ENCODE assay signal across 10 cellular contexts in the genomic region with DNA sequence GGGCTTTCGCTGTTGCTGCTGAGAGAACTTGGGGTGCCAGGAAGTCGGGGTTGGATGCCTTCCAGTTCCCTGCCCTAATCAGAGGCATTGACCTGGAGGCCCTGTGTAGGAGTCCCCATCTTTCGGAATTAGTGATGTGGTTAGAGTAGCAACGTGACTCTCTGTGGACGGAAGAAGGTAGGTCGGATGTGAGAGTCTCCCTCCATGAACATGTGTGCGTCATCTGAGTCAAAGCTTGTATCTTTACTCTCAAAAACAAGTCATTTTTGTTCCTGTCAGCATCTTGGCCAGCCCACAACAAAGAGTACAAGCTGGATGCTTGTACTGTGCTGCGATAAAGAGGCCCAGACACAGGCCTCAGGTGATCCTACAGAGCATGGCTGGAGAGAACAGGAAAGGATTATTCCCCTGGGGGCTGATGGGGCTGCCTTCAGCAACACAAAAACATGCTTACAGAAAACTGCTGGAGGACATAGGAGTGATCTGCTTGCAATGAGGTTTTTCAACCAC. TPM values are rescaled to one million over a fixed set of nuclear protein-coding genes. Genes with fewer than 3 reads are reported as not detected.
A peak's percentile ranks its signal among the peaks of the same experiment; 100 is the strongest.
DNase-seq lines count a peak whose midpoint lies in the region; ATAC-seq and TF ChIP-seq lines count a peak whose summit lies in the region.
"Had no signal": no experiment of that assay in that cellular context is flagged by ENCODE, and none has a peak within 500 bp of the region (broad histone marks: within the 10 kb centered on the region; RNA-seq: fewer than 3 reads in every experiment).

No MANE protein-coding gene starts in this region.

- no peak overlapping the region for H2AFZ ChIP-seq in smooth muscle cell (ENCODE audit: low read depth)

- ATAC-seq in GM19438 (IDR thresholded peaks at IDR 0.05; ENCODE audit: low read depth, unreplicated experiment) (peak; percentile 97), HG03354 (IDR thresholded peaks at IDR 0.05; ENCODE audit: poor library complexity, severe bottlenecking, unreplicated experiment) (peak; percentile 97)

- TF ChIP-seq CTCF in smooth muscle cell (IDR thresholded peaks at IDR 0.05; ENCODE audit: borderline replicate concordance, insufficient read depth, poor library complexity, severe bottlenecking): no peak
- no peak for TF ChIP-seq CTCF in coronary artery (IDR thresholded peaks at IDR 0.05)

- WGBS in smooth muscle cell (ENCODE audit: low lambda C conversion rate): 69% methylated on average over 8 of the region's 8 CpGs

- no peaks in the 10 kb centered on the region for H3F3A ChIP-seq in smooth muscle cell (ENCODE audit: low read depth)

- no peaks in the 10 kb centered on the region for H3K79me2 ChIP-seq in smooth muscle cell (ENCODE audit: low read depth)

- H3K4me3 ChIP-seq in smooth muscle cell (no peak overlapping the region), coronary artery (no peak overlapping the region)
- H3K4me3 ChIP-seq: heart left ventricle had no signal

- no peak overlapping the region for H3K27ac ChIP-seq in smooth muscle cell (ENCODE audit: low read depth)
- no peak overlapping the region for H3K27ac ChIP-seq in coronary artery

- no peaks in the 10 kb centered on the region for H3K4me1 ChIP-seq in smooth muscle cell (ENCODE audit: low read depth)

- H3K4me2 ChIP-seq in smooth muscle cell: no peak overlapping the region

- no peaks in the 10 kb centered on the region for H3K36me3 ChIP-seq in smooth muscle cell (ENCODE audit: low read depth)
- H3K36me3 ChIP-seq: heart left ventricle had no signal

- H3K9me3 ChIP-seq in smooth muscle cell (replicated peaks; ENCODE audit: low read depth): no peaks in the 10 kb centered on the region
- H3K9me3 ChIP-seq: heart left ventricle had no signal

- no peaks in the 10 kb centered on the region for H3K27me3 ChIP-seq in smooth muscle cell (ENCODE audit: low read depth)
- H3K27me3 ChIP-seq: heart left ventricle had no signal

- no peak overlapping the region for H3K9ac ChIP-seq in smooth muscle cell (ENCODE audit: low read depth)

- peak; percentile 82 for DNase-seq in activated CD8-positive, alpha-beta memory T cell treated with anti-CD3 and anti-CD28 coated beads, Interleukin-2, amount 50 U/mL, for 1 hour (ENCODE audit: extremely low read depth)
- DNase-seq in stimulated activated CD4-positive, alpha-beta T cell treated with anti-CD3 and anti-CD28 coated beads, Interleukin-15, amount 100 ng/mL, for 1 hour (ENCODE audit: low read depth in 1 of 2, low spot score in 1 of 2): peak; percentile 29 to 57
- no peak for DNase-seq in smooth muscle cell (lab: John Stamatoyannopoulos, UW; ENCODE audit: unreplicated experiment)
- DNase-seq in coronary artery (ENCODE audit: low spot score): no peak
- no peak for DNase-seq in A172 (ENCODE audit: low spot score)
- no peak for DNase-seq in SHP77 treated with DMSO at 0.1 percent for 48 hours (lab: John Stamatoyannopoulos, UW)
- DNase-seq: heart left ventricle had no signal

- no peaks in the 10 kb centered on the region for H4K20me1 ChIP-seq in smooth muscle cell (ENCODE audit: low read depth)

RNA-seq across cellular contexts. Expression of a gene that starts 31.0 kb away (rescaled TPM):
- 0.36 and 2.2 TPM in 2 replicates for total RNA-seq in smooth muscle cell
- polyA plus RNA-seq in smooth muscle cell: 1.2 and 2.8 TPM in 2 replicates
- total RNA-seq in A172 (2014; rRNA removed; shearing (Covaris generic)): not detected in 2 replicates
- total RNA-seq: NCI-H460 had no signal

RNA-seq across cellular contexts. Expression of a gene that starts 32.7 kb away (rescaled TPM):
- total RNA-seq in smooth muscle cell: not detected in 2 replicates
- polyA plus RNA-seq in smooth muscle cell: 0.35 and 0.52 TPM in 2 replicates
- not detected in 2 replicates for total RNA-seq in A172 (2014; rRNA removed; shearing (Covaris generic))
- total RNA-seq: heart left ventricle, NCI-H460 had no signal
- polyA plus RNA-seq: heart left ventricle had no signal

Comparison
In these comparisons a context has a peak if more than half of its experiments do, and no peak if none do; other contexts are left out.
1. DNase-seq: peak in activated CD8-positive, alpha-beta memory T cell treated with anti-CD3 and anti-CD28 coated beads, Interleukin-2, amount 50 U/mL, for 1 hour (single experiment) and stimulated activated CD4-positive, alpha-beta T cell treated with anti-CD3 and anti-CD28 coated beads, Interleukin-15, amount 100 ng/mL, for 1 hour (2 of 2); none in smooth muscle cell (single experiment), coronary artery (single experiment), A172 (single experiment) and SHP77 treated with DMSO at 0.1 percent for 48 hours (single experiment).